23 cellular contexts compared by ENCODE assay signal in the genomic region with DNA sequence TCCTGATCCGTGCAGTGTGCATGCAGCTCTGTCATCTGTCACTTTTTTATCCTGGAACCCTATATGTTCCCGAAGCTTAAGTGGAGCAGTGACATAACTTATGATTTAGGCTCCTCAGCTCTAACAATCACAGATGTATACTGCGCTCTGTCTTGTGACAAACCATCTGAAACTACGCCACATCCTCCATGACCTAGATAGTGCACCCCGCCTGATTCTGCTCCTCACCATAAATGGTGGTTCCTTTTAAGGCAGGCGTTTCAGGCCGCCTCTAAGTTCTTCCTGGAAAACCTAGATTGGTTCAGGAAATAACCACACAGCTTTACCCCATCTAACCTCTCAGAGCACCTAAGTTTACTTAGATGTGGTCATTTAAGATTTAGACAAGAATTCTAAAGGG.
"Had no signal": no experiment of that assay in that cellular context is flagged by ENCODE, and none has a peak within 500 bp of the region (broad histone marks: within the 10 kb centered on the region; RNA-seq: fewer than 3 reads in every experiment).

No MANE protein-coding gene starts in this region.

- H3K27me3 ChIP-seq: heart left ventricle, right atrium auricular region had no signal

- H3K27me3 Mint-ChIP-seq: activated CD8-positive, alpha-beta T cell treated with anti-CD3 and anti-CD28 coated beads for 36 hours; naive B cell; type B pancreatic cell had no signal

- H3K9me3 ChIP-seq: heart left ventricle, right atrium auricular region, thoracic aorta had no signal

- H3K9me3 Mint-ChIP-seq: endodermal cell, mesothelial cell of epicardium, type B pancreatic cell had no signal

- H3K4me1 ChIP-seq: heart left ventricle, parathyroid adenoma, right atrium auricular region had no signal

- H3K27ac ChIP-seq: heart left ventricle, parathyroid adenoma, right atrium auricular region, thoracic aorta had no signal

- H3K4me3 ChIP-seq: heart left ventricle, right atrium auricular region, thoracic aorta had no signal

- H3K27ac Mint-ChIP-seq: activated CD8-positive, alpha-beta T cell treated with anti-CD3 and anti-CD28 coated beads for 36 hours; activated naive CD4-positive, alpha-beta T cell treated with anti-CD3 and anti-CD28 coated beads for 36 hours; activated T-cell treated with anti-CD3 and anti-CD28 coated beads, Interleukin-2, amount 50 U/mL, for 72 hours; endodermal cell; mesothelial cell of epicardium; type B pancreatic cell had no signal

- H3K36me3 Mint-ChIP-seq: immature natural killer cell, mesothelial cell of epicardium, naive B cell, type B pancreatic cell had no signal

- H3K4me1 Mint-ChIP-seq: endodermal cell, mesothelial cell of epicardium, naive B cell had no signal

- H2AFZ ChIP-seq: parathyroid adenoma had no signal

- ATAC-seq: activated CD8-positive, alpha-beta T cell treated with anti-CD3 and anti-CD28 coated beads for 36 hours; esophagus mucosa; heart left ventricle had no signal

- H3K9ac ChIP-seq: parathyroid adenoma had no signal

- H3K36me3 ChIP-seq: heart left ventricle, right atrium auricular region, thoracic aorta had no signal

- H3K79me2 ChIP-seq: parathyroid adenoma had no signal

- DNase-seq: activated CD4-positive, alpha-beta T cell treated with anti-CD3 and anti-CD28 coated beads, Interleukin-2, amount 50 U/mL, for 1 hour; activated CD8-positive, alpha-beta T cell treated with anti-CD3 and anti-CD28 coated beads for 36 hours; activated naive CD4-positive, alpha-beta T cell treated with anti-CD3 and anti-CD28 coated beads for 36 hours; activated T-cell treated with anti-CD3 and anti-CD28 coated beads for 4 hours; activated T-cell treated with anti-CD3 and anti-CD28 coated beads, Interleukin-2, amount 50 U/mL, for 72 hours; amygdala; caudate nucleus; endodermal cell; foreskin fibroblast; heart left ventricle; hypothalamus; naive B cell; nucleus accumbens; stimulated activated CD4-positive, alpha-beta T cell treated with anti-CD3 and anti-CD28 coated beads, Interleukin-15, amount 100 ng/mL, for 24 hours; stimulated activated CD4-positive, alpha-beta T cell treated with anti-CD3 and anti-CD28 coated beads, Interleukin-2, amount 100 ng/mL, for 24 hours; stimulated activated naive CD4-positive, alpha-beta T cell had no signal

- H3K4me3 Mint-ChIP-seq: activated CD8-positive, alpha-beta T cell treated with anti-CD3 and anti-CD28 coated beads for 36 hours; activated naive CD4-positive, alpha-beta T cell treated with anti-CD3 and anti-CD28 coated beads for 36 hours; endodermal cell; mesothelial cell of epicardium; naive B cell; type B pancreatic cell had no signal
